ENCODE assay signal across 8 cellular contexts in genomic region chr6:142944126-142945066, GRCh38.
A peak's percentile ranks its signal among the peaks of the same experiment; 100 is the strongest.
DNase-seq lines count a peak whose midpoint lies in the region; ATAC-seq and TF ChIP-seq lines count a peak whose summit lies in the region.

No MANE protein-coding gene starts in this region.

- H3K4me2 ChIP-seq in OCI-LY3 (ENCODE audit: low read length): peak overlapping the region; percentile 96

- peak overlapping the region; percentile 88 for H3K27ac ChIP-seq in OCI-LY3 (ENCODE audit: low read length)

- no peak for TF ChIP-seq CTCF in OCI-LY3 (IDR thresholded peaks at IDR 0.05; ENCODE audit: low read depth, low read length)

- H4K20me1 ChIP-seq in OCI-LY3 (ENCODE audit: insufficient read depth, low read length): peaks cover 34% of the 10 kb centered on the region

- no peak for ATAC-seq in HG02623 (IDR thresholded peaks at IDR 0.05; ENCODE audit: unreplicated experiment)

- H3K4me3 ChIP-seq in OCI-LY3 (ENCODE audit: low read length): peak overlapping the region; percentile 86
- peak overlapping the region; percentile 62 for H3K4me3 ChIP-seq in mucosa of stomach (ENCODE audit: low read length)

- peak; percentile 89 for TF ChIP-seq POLR2A in erythroblast (IDR thresholded peaks at IDR 0.05; ENCODE audit: low read length)

- DNase-seq in DMS 273 treated with DMSO at 0.1 percent for 48 hours (lab: John Stamatoyannopoulos, UW) (peak; percentile 42), HEK293T (ENCODE audit: extremely low spot score) (peak; percentile 67), erythroblast (lab: John Stamatoyannopoulos, UW) (peak; percentile 26 to 34)
- DNase-seq in activated T-cell treated with anti-CD3 and anti-CD28 coated beads, Interleukin-2, amount 50 U/mL, for 1 hour: peak; percentile 96
- DNase-seq in stimulated activated CD8-positive, alpha-beta memory T cell treated with anti-CD3 and anti-CD28 coated beads, Interleukin-4, amount 100 ng/mL, for 48 hours: peak; percentile 95

- H3K9ac ChIP-seq in OCI-LY3 (ENCODE audit: low read length): peak overlapping the region; percentile 87
- H3K9ac ChIP-seq in mucosa of stomach (ENCODE audit: low read length): peak overlapping the region; percentile 94

- H3K36me3 ChIP-seq in OCI-LY3 (replicated peaks; ENCODE audit: low read depth, low read length) (peaks cover 3% of the 10 kb centered on the region), mucosa of stomach (ENCODE audit: control insufficient read depth, insufficient read depth, low read length) (no peaks in the 10 kb centered on the region)

- peaks cover 66% of the 10 kb centered on the region for H3K79me2 ChIP-seq in OCI-LY3 (ENCODE audit: low read length)

- no peaks in the 10 kb centered on the region for H3K9me3 ChIP-seq in OCI-LY3 (ENCODE audit: insufficient read depth, low read length)
- no peaks in the 10 kb centered on the region for H3K9me3 ChIP-seq in mucosa of stomach (ENCODE audit: control insufficient read depth, low read length)

- CTCF ChIA-PET in HEK293T (lab: Yijun Ruan, JAX): interaction anchor here (1.0 to 1.6 kb wide), 2 partner anchors 196 to 252 kb away, joined by 3 read pairs; no protein-coding TSS in a partner anchor

- H3K4me1 ChIP-seq in OCI-LY3 (ENCODE audit: low read length): peaks cover 26% of the 10 kb centered on the region
- H3K4me1 ChIP-seq in mucosa of stomach (ENCODE audit: control insufficient read depth, insufficient read depth, low read length): peaks cover 12% of the 10 kb centered on the region

- H3K27me3 ChIP-seq in OCI-LY3 (ENCODE audit: low read depth, low read length): no peaks in the 10 kb centered on the region
- no peaks in the 10 kb centered on the region for H3K27me3 ChIP-seq in mucosa of stomach (ENCODE audit: control insufficient read depth, insufficient read depth, low read length)

- H2AFZ ChIP-seq in OCI-LY3 (ENCODE audit: low read depth, low read length): no peak overlapping the region

- POLR2A ChIA-PET in HEK293T (lab: Yijun Ruan, JAX): interaction anchor here (0.9 to 1.8 kb wide), 3 partner anchors 59 to 207 kb away, joined by 3 to 5 read pairs (median 5); no protein-coding TSS in a partner anchor

TF ChIP-seq in HEK293T, 16 proteins besides CTCF, POLR2A, EP300 and RAD21:
- TF ChIP-seq ARNT (IDR thresholded peaks at IDR 0.05): 0 out of 2 replicates have a peak, but pooled peaks have one; percentile 13
- peak; percentile 69; the same call in 1 of the 2 replicates for TF ChIP-seq CTBP1 (IDR thresholded peaks at IDR 0.05; ENCODE audit: borderline replicate concordance)
- TF ChIP-seq NFRKB (IDR thresholded peaks at IDR 0.05): no peak
- no peak for TF ChIP-seq ELF4 (IDR thresholded peaks at IDR 0.05)
- peak; percentile 63 for TF ChIP-seq L3MBTL2 (conservative IDR thresholded peaks at IDR 0.05)

Comparison
In these comparisons a context has a peak if more than half of its experiments do, and no peak if none do; other contexts are left out.
1. DNase-seq: peak in every context shown above with its lines; median percentile 96 in activated T-cell treated with anti-CD3 and anti-CD28 coated beads, Interleukin-2, amount 50 U/mL, for 1 hour; 95 in stimulated activated CD8-positive, alpha-beta memory T cell treated with anti-CD3 and anti-CD28 coated beads, Interleukin-4, amount 100 ng/mL, for 48 hours; 67 in HEK293T; 42 in DMS 273 treated with DMSO at 0.1 percent for 48 hours; 30 in erythroblast.